In the genomic region with DNA sequence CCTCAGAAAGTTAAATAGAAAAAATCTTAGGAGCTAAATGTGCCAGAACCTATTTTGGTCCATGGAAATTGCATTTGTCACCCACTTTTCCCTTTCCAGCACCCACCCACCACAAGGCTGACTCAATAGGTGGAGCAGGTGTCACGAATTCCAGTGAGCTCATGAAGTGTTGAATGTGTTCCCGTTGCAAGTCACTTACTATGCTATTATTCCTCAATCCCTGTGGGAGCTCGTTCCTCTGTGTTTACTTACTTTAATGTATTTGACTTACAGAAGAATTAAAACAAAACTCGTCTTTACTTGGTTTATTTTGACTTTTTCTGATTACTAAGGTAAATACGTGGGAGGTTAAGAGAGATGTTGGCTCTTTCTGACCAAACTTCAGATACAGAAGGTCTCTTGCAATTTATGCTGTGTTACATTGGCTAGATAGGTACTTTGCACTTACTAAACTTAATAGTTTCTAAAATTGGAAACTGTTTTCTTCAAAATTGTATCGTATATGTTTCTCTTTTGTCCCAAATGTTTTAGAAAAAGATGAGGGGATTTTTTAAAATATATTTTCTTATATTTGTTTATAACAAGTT, we compare ENCODE assay signal across 18 cellular contexts.
DNase-seq lines count a peak whose midpoint lies in the region; ATAC-seq and TF ChIP-seq lines count a peak whose summit lies in the region.
"Had no signal": no experiment of that assay in that cellular context is flagged by ENCODE, and none has a peak within 500 bp of the region (broad histone marks: within the 10 kb centered on the region; RNA-seq: fewer than 3 reads in every experiment).

No MANE protein-coding gene starts in this region.

- ATAC-seq in GM21367 (IDR thresholded peaks at IDR 0.05; ENCODE audit: unreplicated experiment), result no peak
- no peak for ATAC-seq in HG02571 (IDR thresholded peaks at IDR 0.05; ENCODE audit: unreplicated experiment)
- no peak for ATAC-seq in HG03432 (IDR thresholded peaks at IDR 0.05; ENCODE audit: unreplicated experiment)
- ATAC-seq: K562, left lobe of liver had no signal

- peaks cover 47% of the 10 kb centered on the region for H3K27me3 Mint-ChIP-seq in MCF 10A (ENCODE audit: insufficient read depth, unreplicated experiment)
- H3K27me3 Mint-ChIP-seq: naive B cell had no signal

- intact Hi-C loops in MCF 10A (cut with micrococcal nuclease), result no loop called here
- intact Hi-C loops in breast epithelium (cut with DNase I; ENCODE audit: low total_unique reads), result no loop called here
- intact Hi-C loops in head of caudate nucleus (cut with DNase I), result no loop called here

- CTCF ChIA-PET in MCF 10A (lab: Yijun Ruan, JAX), result no interaction called here

- no peak overlapping the region for H3K4me3 ChIP-seq in breast epithelium
- H3K4me3 ChIP-seq: K562 had no signal

- BruUV-seq in MCF 10A (replicated peaks; lab: Mats Ljungman, UMichigan), result no TSS peak

- no peaks in the 10 kb centered on the region for H3K9me3 Mint-ChIP-seq in MCF 10A (ENCODE audit: unreplicated experiment)
- H3K9me3 Mint-ChIP-seq: type B pancreatic cell had no signal

- H3K4me1 Mint-ChIP-seq in MCF 10A (ENCODE audit: insufficient read depth, unreplicated experiment), result no peaks in the 10 kb centered on the region
- H3K4me1 Mint-ChIP-seq: naive B cell had no signal

- H3K27me3 ChIP-seq in breast epithelium, result no peaks in the 10 kb centered on the region

- no peaks in the 10 kb centered on the region for H3K9me3 ChIP-seq in breast epithelium

- H3K27ac Mint-ChIP-seq in MCF 10A (ENCODE audit: low read depth, unreplicated experiment), result no peak overlapping the region
- H3K27ac Mint-ChIP-seq: naive B cell, type B pancreatic cell had no signal

- H3K4me3 Mint-ChIP-seq in MCF 10A (ENCODE audit: unreplicated experiment), result no peak overlapping the region
- H3K4me3 Mint-ChIP-seq: naive B cell, type B pancreatic cell had no signal

- no peaks in the 10 kb centered on the region for H3K36me3 Mint-ChIP-seq in MCF 10A (ENCODE audit: insufficient read depth, unreplicated experiment)
- H3K36me3 Mint-ChIP-seq: naive B cell, type B pancreatic cell had no signal

- peak; percentile 14 for DNase-seq in MCF 10A (ENCODE audit: unreplicated experiment)
- DNase-seq in breast epithelium (ENCODE audit: low spot score in 2 of 2), result no peak
- peak; percentile 19 for DNase-seq in RKO (ENCODE audit: low spot score)
- DNase-seq in head of caudate nucleus, result peak; percentile 20 to 91 (median 63)
- DNase-seq in SK-N-DZ (ENCODE audit: low spot score), result no peak
- DNase-seq: activated CD4-positive, alpha-beta T cell treated with anti-CD3 and anti-CD28 coated beads for 48 hours; DMS153; effector CD8-positive, alpha-beta T cell; naive B cell; NCI-H2029; OCI-M1; stimulated activated CD4-positive, alpha-beta T cell treated with anti-CD3 and anti-CD28 coated beads, Interleukin-2, amount 100 ng/mL, for 48 hours had no signal

- H3K27ac ChIP-seq in breast epithelium, result no peak overlapping the region

- H3K36me3 ChIP-seq in breast epithelium, result no peaks in the 10 kb centered on the region

- TF ChIP-seq CTCF in MCF 10A (IDR thresholded peaks at IDR 0.05; ENCODE audit: unreplicated experiment), result no peak
- no peak for TF ChIP-seq CTCF in breast epithelium (IDR thresholded peaks at IDR 0.05)

- POLR2A ChIA-PET in MCF 10A (lab: Yijun Ruan, JAX), result interaction anchor here (0.7 to 1.2 kb wide), 2 partner anchors 10 to 11 kb away, joined by 3 to 5 read pairs; no protein-coding TSS in a partner anchor

- no peaks in the 10 kb centered on the region for H3K4me1 ChIP-seq in breast epithelium

- no peak for TF ChIP-seq POLR2A in breast epithelium (IDR thresholded peaks at IDR 0.05)

Comparison
In these comparisons a context has a peak if more than half of its experiments do, and no peak if none do; other contexts are left out.
1. DNase-seq: peak in MCF 10A (single experiment), RKO (single experiment) and head of caudate nucleus (42 of 42); none in breast epithelium (0 of 2) and SK-N-DZ (single experiment).